In genomic region chr12:991350-992278, GRCh38 we compare ENCODE assay signal across 8 cellular contexts. TPM values are rescaled to one million over a fixed set of nuclear protein-coding genes. Genes with fewer than 3 reads are reported as not detected.
DNase-seq lines count a peak whose midpoint lies in the region; ATAC-seq and TF ChIP-seq lines count a peak whose summit lies in the region.

No MANE protein-coding gene starts in this region.

- POLR2A ChIA-PET in AG04449 (lab: Yijun Ruan, JAX) = interaction anchor here (0.7 to 1.4 kb wide), 2 partner anchors 22 to 28 kb away, joined by 3 read pairs; no protein-coding TSS in a partner anchor

- CTCF ChIA-PET in AG04449 (lab: Yijun Ruan, JAX) = interaction anchor here (0.7 to 2.8 kb wide), 7 partner anchors 10 to 175 kb away, joined by 3 to 10 read pairs (median 3); partner anchors contain the start of gene RAD52

- DNase-seq in AG04449 (ENCODE audit: low read depth, low spot score) (no peak), HuH-7 (ENCODE audit: low spot score) (peak; percentile 74), epithelial cell of prostate (ENCODE audit: low read depth, low spot score) (no peak), naive B cell (no peak), vagina (ENCODE audit: extremely low spot score in 2 of 2) (no peak)
- no peak for DNase-seq in T-helper 2 cell treated with Interferon-gamma antibody and Interleukin-4, amounts not matched to agents 5 μg/mL and 100 μg/mL, for 36 hours (ENCODE audit: low spot score)
- no peak for DNase-seq in stimulated activated CD4-positive, alpha-beta T cell treated with anti-CD3 and anti-CD28 coated beads, Interleukin-15, amount 100 ng/mL, for 24 hours

- H3K9me3 Mint-ChIP-seq in T-helper 2 cell treated with Interferon-gamma antibody and Interleukin-4, amounts not matched to agents 5 μg/mL and 100 μg/mL, for 36 hours = no peaks in the 10 kb centered on the region
- H3K9me3 Mint-ChIP-seq in naive B cell = no peaks in the 10 kb centered on the region

- peaks cover 47% of the 10 kb centered on the region for H3K4me1 ChIP-seq in vagina

- H3K36me3 ChIP-seq in vagina = no peaks in the 10 kb centered on the region

- ATAC-seq in GM18505 (IDR thresholded peaks at IDR 0.05; ENCODE audit: unreplicated experiment) (peak; percentile 38), naive B cell (ENCODE audit: low read depth in 2 of 2) (peak; percentile 14 to 63)

- H3K36me3 Mint-ChIP-seq in T-helper 2 cell treated with Interferon-gamma antibody and Interleukin-4, amounts not matched to agents 5 μg/mL and 100 μg/mL, for 36 hours (ENCODE audit: low read depth) = no peaks in the 10 kb centered on the region
- no peaks in the 10 kb centered on the region for H3K36me3 Mint-ChIP-seq in naive B cell

- peaks cover 5% of the 10 kb centered on the region for H3K27me3 Mint-ChIP-seq in T-helper 2 cell treated with Interferon-gamma antibody and Interleukin-4, amounts not matched to agents 5 μg/mL and 100 μg/mL, for 36 hours (ENCODE audit: low read depth)
- H3K27me3 Mint-ChIP-seq in naive B cell = no peaks in the 10 kb centered on the region

- H3K27me3 ChIP-seq in vagina = no peaks in the 10 kb centered on the region

- H3K27ac Mint-ChIP-seq in T-helper 2 cell treated with Interferon-gamma antibody and Interleukin-4, amounts not matched to agents 5 μg/mL and 100 μg/mL, for 36 hours = peak overlapping the region; percentile 97
- peak overlapping the region; percentile 87 to 98 (median 96) for H3K27ac Mint-ChIP-seq in naive B cell

- H3K4me1 Mint-ChIP-seq in T-helper 2 cell treated with Interferon-gamma antibody and Interleukin-4, amounts not matched to agents 5 μg/mL and 100 μg/mL, for 36 hours (ENCODE audit: low read depth) = peaks cover 37% of the 10 kb centered on the region
- peaks cover 26 to 42% (median 30%) of the 10 kb centered on the region in 3 donors for H3K4me1 Mint-ChIP-seq in naive B cell

- H3K4me3 Mint-ChIP-seq in T-helper 2 cell treated with Interferon-gamma antibody and Interleukin-4, amounts not matched to agents 5 μg/mL and 100 μg/mL, for 36 hours = peak overlapping the region; percentile 95
- peak overlapping the region; percentile 78 to 99 (median 95) for H3K4me3 Mint-ChIP-seq in naive B cell

- TF ChIP-seq POLR2A in GM18505 (IDR thresholded peaks at IDR 0.05; ENCODE audit: borderline replicate concordance, extremely low read depth, insufficient read depth, insufficient read length) (no peak), vagina (IDR thresholded peaks at IDR 0.05) (no peak)

- intact Hi-C loops in vagina (cut with DNase I) = no loop called here

- peak overlapping the region; percentile 90 for H3K27ac ChIP-seq in epithelial cell of prostate
- peak overlapping the region; percentile 97 for H3K27ac ChIP-seq in vagina

- no peak for TF ChIP-seq CTCF in AG04449 (IDR thresholded peaks at IDR 0.05; ENCODE audit: insufficient read depth, low read length, missing control alignments)
- TF ChIP-seq CTCF in vagina (IDR thresholded peaks at IDR 0.05) = no peak

- no peaks in the 10 kb centered on the region for H3K9me3 ChIP-seq in vagina

- H3K4me3 ChIP-seq in AG04449 (ENCODE audit: low read depth, low read length) = peak overlapping the region; percentile 83
- peak overlapping the region; percentile 96 to 98 for H3K4me3 ChIP-seq in vagina

RNA-seq across cellular contexts. Expression of gene ERC1, which starts 0.6 kb away (rescaled TPM):
- polyA plus RNA-seq in naive B cell (ENCODE audit: low read depth in 6 of 6) = 10 to 100 TPM in 5 of 6 donors, 1 to 10 TPM in 1; 6.9 to 26.2 (median 17.9) TPM
- 56.5 TPM for total RNA-seq in vagina

RNA-seq across cellular contexts. Expression of gene RAD52, which starts 42.1 kb away (rescaled TPM):
- 10 to 100 TPM in 1 of 6 donors, 1 to 10 TPM in 4, under 1 TPM in 1; 0.09 to 13.3 (median 3.0) TPM for polyA plus RNA-seq in naive B cell (ENCODE audit: low read depth in 6 of 6)
- 40.3 TPM for total RNA-seq in vagina
